In genomic region chr11:133927690-133928627, GRCh38 we compare ENCODE assay signal across 8 cellular contexts. TPM values are rescaled to one million over a fixed set of nuclear protein-coding genes. Genes with fewer than 3 reads are reported as not detected.
DNase-seq lines count a peak whose midpoint lies in the region; ATAC-seq and TF ChIP-seq lines count a peak whose summit lies in the region.

No MANE protein-coding gene starts in this region.

- DNase-seq in A172 (ENCODE audit: low spot score) (peak; percentile 54), NCI-H1930 (lab: John Stamatoyannopoulos, UW) (peak; percentile 19), activated B cell treated with CpG ODN at 0.5 μM for 24 hours (no peak), cardiac fibroblast (ENCODE audit: low read depth in 2 of 2) (peak; percentile 53 to 68), left lobe of liver (ENCODE audit: low spot score) (peak; percentile 52)
- peak; percentile 61 to 64 for DNase-seq in stimulated activated CD4-positive, alpha-beta T cell treated with anti-CD3 and anti-CD28 coated beads, Interleukin-4, amount 100 ng/mL, for 4 hours

- ATAC-seq in GM18499 (IDR thresholded peaks at IDR 0.05; ENCODE audit: insufficient read depth, unreplicated experiment) (peak; percentile 43), HG02970 (IDR thresholded peaks at IDR 0.05; ENCODE audit: low FRiP score, unreplicated experiment) (peak; percentile 66), activated B cell treated with CpG ODN at 0.5 μM for 24 hours (ENCODE audit: low read depth) (peak; percentile 73), left lobe of liver (peak; percentile 94)

- H3K27me3 Mint-ChIP-seq in activated B cell treated with CpG ODN at 0.5 μM for 24 hours = peaks cover 10% of the 10 kb centered on the region

- CTCF ChIA-PET in activated B cell treated with CpG ODN at 0.5 μM for 24 hours (lab: Charles Lee) = interaction anchor here (1.3 to 2.3 kb wide), 2 partner anchors 211 to 213 kb away, joined by 4 to 9 read pairs; no protein-coding TSS in a partner anchor

- intact Hi-C loops in activated B cell treated with CpG ODN at 0.5 μM for 24 hours (cut with micrococcal nuclease) = loop anchor here (1.0 kb wide), 1 partner anchor 211 kb away; no protein-coding TSS in a partner anchor

- no peaks in the 10 kb centered on the region for H3K36me3 Mint-ChIP-seq in activated B cell treated with CpG ODN at 0.5 μM for 24 hours (ENCODE audit: low read depth)

- no peak overlapping the region for H3K4me3 ChIP-seq in cardiac fibroblast (replicated peaks in 1 of 2; ENCODE audit: low read depth in 2 of 2, low read length in 2 of 2)

- no peak overlapping the region for H3K4me3 Mint-ChIP-seq in activated B cell treated with CpG ODN at 0.5 μM for 24 hours

- TF ChIP-seq CTCF in activated B cell treated with CpG ODN at 0.5 μM for 24 hours (IDR thresholded peaks at IDR 0.05) (no peak), cardiac fibroblast (IDR thresholded peaks at IDR 0.05; ENCODE audit: low read depth, low read length) (peak; percentile 89)

- peaks cover 2% of the 10 kb centered on the region for H3K4me1 Mint-ChIP-seq in activated B cell treated with CpG ODN at 0.5 μM for 24 hours

- POLR2A ChIA-PET in activated B cell treated with CpG ODN at 0.5 μM for 24 hours (lab: Charles Lee) = no interaction called here

- no peaks in the 10 kb centered on the region for H3K9me3 Mint-ChIP-seq in activated B cell treated with CpG ODN at 0.5 μM for 24 hours

- no peak overlapping the region for H3K27ac Mint-ChIP-seq in activated B cell treated with CpG ODN at 0.5 μM for 24 hours

RNA-seq across cellular contexts. Expression of gene IGSF9B, which starts 28.8 kb away (rescaled TPM):
- total RNA-seq in A172 (2014; rRNA removed; shearing (Covaris generic)) = 0.43 and 0.57 TPM in 2 replicates
- total RNA-seq in activated B cell treated with CpG ODN at 0.5 μM for 24 hours (0.83 and 2.0 TPM in 2 replicates), left lobe of liver (0.13 TPM)

Comparison
In these comparisons a context has a peak if more than half of its experiments do, and no peak if none do; other contexts are left out.
1. ATAC-seq: peak in every context shown above with its lines; median percentile 94 in left lobe of liver; 73 in activated B cell treated with CpG ODN at 0.5 μM for 24 hours; 66 in HG02970; 43 in GM18499.